Comparison of ENCODE assay signal across 24 cellular contexts in the genomic region with DNA sequence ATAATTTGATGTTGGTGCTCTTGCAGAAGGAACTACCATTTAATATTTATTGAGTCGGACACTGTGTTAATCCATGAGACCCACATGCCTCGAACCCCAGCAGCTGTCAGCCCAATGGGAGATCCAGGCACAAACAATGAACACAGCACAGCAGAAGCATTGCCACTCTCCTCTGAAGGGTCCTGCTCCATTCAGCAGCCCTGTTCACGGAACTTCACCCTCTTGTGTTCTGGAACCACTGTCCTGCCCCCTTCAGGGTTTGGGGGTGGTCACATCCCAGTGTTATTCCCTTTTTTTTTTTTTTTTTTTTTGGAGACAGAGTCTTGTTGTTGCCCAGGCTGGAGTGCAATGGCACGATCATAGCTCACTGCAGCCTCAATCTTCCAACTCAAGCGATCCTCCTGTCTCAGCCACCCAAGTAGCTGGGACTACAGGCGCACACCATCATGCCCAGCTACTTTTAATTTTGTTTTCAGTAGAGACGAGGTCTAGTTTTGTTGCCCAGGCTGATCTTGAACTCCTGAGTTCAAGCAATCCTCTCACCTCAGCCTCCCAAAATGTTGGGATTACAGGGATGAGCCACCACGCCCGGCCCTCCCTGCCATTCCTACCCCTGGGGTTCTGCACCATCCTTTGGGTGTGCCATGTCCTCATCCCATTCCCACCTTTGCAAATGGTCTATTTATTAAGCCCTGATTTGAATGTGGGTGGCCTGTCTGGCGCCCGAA.
"Had no signal": no experiment of that assay in that cellular context is flagged by ENCODE, and none has a peak within 500 bp of the region (broad histone marks: within the 10 kb centered on the region; RNA-seq: fewer than 3 reads in every experiment).

No MANE protein-coding gene starts in this region.

- H3K27me3 Mint-ChIP-seq: activated B cell treated with CpG ODN at 0.5 μM for 24 hours; activated CD4-positive, alpha-beta T cell treated with anti-CD3 and anti-CD28 coated beads for 36 hours; activated naive CD8-positive, alpha-beta T cell treated with anti-CD3 and anti-CD28 coated beads for 36 hours; dendritic cell treated with granulocyte-macrophage colony-stimulating factor and Interleukin-4, amounts not matched to agents 40 ng/mL and 50 ng/mL, for 4 days; T-cell had no signal

- H3K4me1 ChIP-seq: sigmoid colon had no signal

- H3K4me3 ChIP-seq: sigmoid colon, smooth muscle cell, stomach, vagina had no signal

- H3K4me1 Mint-ChIP-seq: activated B cell treated with CpG ODN at 0.5 μM for 24 hours; stimulated activated memory B cell treated with anti-CD40 and anti-IgM and Interleukin-4, amounts not matched to agents 10 μg/mL and 1 μg/mL and 100 μg/mL, for 72 hours had no signal

- ATAC-seq: activated CD4-positive, alpha-beta T cell treated with anti-CD3 and anti-CD28 coated beads for 36 hours; activated T-cell treated with anti-CD3 and anti-CD28 coated beads, Interleukin-2, amount 50 U/mL, for 4 hours; left lobe of liver; stimulated activated memory B cell treated with anti-CD40 and anti-IgM and Interleukin-4, amounts not matched to agents 10 μg/mL and 1 μg/mL and 100 μg/mL, for 72 hours; T-cell had no signal

- H3K9me3 Mint-ChIP-seq: activated B cell treated with CpG ODN at 0.5 μM for 24 hours; activated naive CD8-positive, alpha-beta T cell treated with anti-CD3 and anti-CD28 coated beads for 36 hours; activated T-cell treated with anti-CD3 and anti-CD28 coated beads, Interleukin-2, amount 50 U/mL, for 4 hours; dendritic cell treated with granulocyte-macrophage colony-stimulating factor and Interleukin-4, amounts not matched to agents 40 ng/mL and 50 ng/mL, for 4 days; nephron; T-cell had no signal

- H3K4me3 Mint-ChIP-seq: activated B cell treated with CpG ODN at 0.5 μM for 24 hours; activated CD4-positive, alpha-beta T cell treated with anti-CD3 and anti-CD28 coated beads for 36 hours; activated naive CD8-positive, alpha-beta T cell treated with anti-CD3 and anti-CD28 coated beads for 36 hours; activated T-cell treated with anti-CD3 and anti-CD28 coated beads, Interleukin-2, amount 50 U/mL, for 4 hours; dendritic cell treated with granulocyte-macrophage colony-stimulating factor and Interleukin-4, amounts not matched to agents 40 ng/mL and 50 ng/mL, for 4 days; nephron; stimulated activated memory B cell treated with anti-CD40 and anti-IgM and Interleukin-4, amounts not matched to agents 10 μg/mL and 1 μg/mL and 100 μg/mL, for 72 hours; T-cell had no signal

- FAIRE-seq: astrocyte, endometrium, TTC549 had no signal

- H3K9me3 ChIP-seq: sigmoid colon, stomach, vagina had no signal

- DNase-seq: activated B cell treated with CpG ODN at 0.5 μM for 24 hours; activated CD4-positive, alpha-beta T cell treated with anti-CD3 and anti-CD28 coated beads for 36 hours; activated CD4-positive, alpha-beta T cell treated with anti-CD3 and anti-CD28 coated beads, Interleukin-2, amount 50 U/mL, for 48 hours; activated CD8-positive, alpha-beta memory T cell treated with anti-CD3 and anti-CD28 coated beads, Interleukin-2, amount 50 U/mL, for 48 hours; activated naive CD4-positive, alpha-beta T cell treated with Interleukin-2 at 50 U/mL for 16 hours; activated naive CD8-positive, alpha-beta T cell treated with anti-CD3 and anti-CD28 coated beads for 36 hours; activated T-cell treated with anti-CD3 and anti-CD28 coated beads, Interleukin-2, amount 50 U/mL, for 4 hours; cerebellar nuclear complex; effector CD4-positive, alpha-beta T cell; foreskin fibroblast; nucleus accumbens; sigmoid colon; stimulated activated CD4-positive, alpha-beta T cell treated with anti-CD3 and anti-CD28 coated beads, Interleukin-15, amount 100 ng/mL, for 24 hours; stomach; T-cell had no signal

- H3K27me3 ChIP-seq: sigmoid colon, stomach, vagina had no signal

- H3K27ac Mint-ChIP-seq: activated B cell treated with CpG ODN at 0.5 μM for 24 hours; activated CD4-positive, alpha-beta T cell treated with anti-CD3 and anti-CD28 coated beads for 36 hours; activated naive CD8-positive, alpha-beta T cell treated with anti-CD3 and anti-CD28 coated beads for 36 hours; dendritic cell treated with granulocyte-macrophage colony-stimulating factor and Interleukin-4, amounts not matched to agents 40 ng/mL and 50 ng/mL, for 4 days; nephron; stimulated activated memory B cell treated with anti-CD40 and anti-IgM and Interleukin-4, amounts not matched to agents 10 μg/mL and 1 μg/mL and 100 μg/mL, for 72 hours; T-cell had no signal

- H3K27ac ChIP-seq: sigmoid colon had no signal

- H3K36me3 Mint-ChIP-seq: stimulated activated memory B cell treated with anti-CD40 and anti-IgM and Interleukin-4, amounts not matched to agents 10 μg/mL and 1 μg/mL and 100 μg/mL, for 72 hours had no signal
